In genomic region chr1:29565490-29565889, GRCh38 we compare ENCODE assay signal across 31 cellular contexts.
"Had no signal": no experiment of that assay in that cellular context is flagged by ENCODE, and none has a peak within 500 bp of the region (broad histone marks: within the 10 kb centered on the region; RNA-seq: fewer than 3 reads in every experiment).

No MANE protein-coding gene starts in this region.

- H3K79me2 ChIP-seq: parathyroid adenoma had no signal

- H3K27me3 Mint-ChIP-seq: progenitor cell of endocrine pancreas; stimulated activated memory B cell treated with anti-CD40 and anti-IgM and Interleukin-4, amounts not matched to agents 10 μg/mL and 1 μg/mL and 100 μg/mL, for 72 hours; stimulated activated naive CD8-positive, alpha-beta T cell treated with anti-CD3 and anti-CD28 coated beads, Interleukin-15, amount 100 ng/mL, for 72 hours; type B pancreatic cell had no signal

- H3K27ac ChIP-seq: neural progenitor cell, ovary, parathyroid adenoma, psoas muscle, skin epidermis, spleen, suprapubic skin, testis, tibial artery, transverse colon, upper lobe of right lung, uterus had no signal

- H3K4me1 ChIP-seq: neural progenitor cell, parathyroid adenoma, psoas muscle, spleen, suprapubic skin, testis, tibial artery, transverse colon, upper lobe of right lung, uterus had no signal

- ATAC-seq: natural killer cell; psoas muscle; right cardiac atrium; sciatic nerve; stimulated activated memory B cell treated with anti-CD40 and anti-IgM and Interleukin-4, amounts not matched to agents 10 μg/mL and 1 μg/mL and 100 μg/mL, for 72 hours; stimulated activated naive CD8-positive, alpha-beta T cell treated with anti-CD3 and anti-CD28 coated beads, Interleukin-15, amount 100 ng/mL, for 72 hours; stimulated activated naive CD8-positive, alpha-beta T cell treated with anti-CD3 and anti-CD28 coated beads, Interleukin-15, Interleukin-2, amounts not matched to agents 100 U/mL and 50 U/mL, for 24 hours; upper lobe of right lung had no signal

- H3K36me3 ChIP-seq: neural progenitor cell, ovary, spleen, suprapubic skin, tibial artery, transverse colon, upper lobe of right lung, uterus had no signal

- H3K27me3 ChIP-seq: neural progenitor cell, ovary, spleen, suprapubic skin, testis, transverse colon, upper lobe of right lung, uterus had no signal

- H3K9me3 ChIP-seq: testis had no signal

- H3K4me2 ChIP-seq: neural progenitor cell, smooth muscle cell had no signal

- H3K4me3 Mint-ChIP-seq: natural killer cell; nephron; neural progenitor cell; stimulated activated memory B cell treated with anti-CD40 and anti-IgM and Interleukin-4, amounts not matched to agents 10 μg/mL and 1 μg/mL and 100 μg/mL, for 72 hours; stimulated activated naive CD8-positive, alpha-beta T cell treated with anti-CD3 and anti-CD28 coated beads, Interleukin-15, amount 100 ng/mL, for 72 hours; type B pancreatic cell had no signal

- DNase-seq: natural killer cell; occipital lobe; ovary; posterior cingulate gyrus; psoas muscle; right cardiac atrium; spleen; stimulated activated CD4-positive, alpha-beta T cell treated with anti-CD3 and anti-CD28 coated beads, Interleukin-12 subunit alpha, Interleukin-12 subunit beta, amount 100 ng/mL, for 4 hours; stimulated activated CD4-positive, alpha-beta T cell treated with anti-CD3 and anti-CD28 coated beads, Interleukin-1b, Interleukin-23, amount 100 ng/mL, for 48 hours; stimulated activated CD4-positive, alpha-beta T cell treated with anti-CD3 and anti-CD28 coated beads, Interleukin-4, amount 100 ng/mL, for 1 hour; stimulated activated CD4-positive, alpha-beta T cell treated with anti-CD3 and anti-CD28 coated beads, Interleukin-4, amount 100 ng/mL, for 4 hours; stimulated activated CD8-positive, alpha-beta memory T cell treated with anti-CD3 and anti-CD28 coated beads, Interleukin-4, amount 100 ng/mL, for 48 hours; stimulated activated naive CD4-positive, alpha-beta T cell; stimulated activated naive CD8-positive, alpha-beta T cell treated with anti-CD3 and anti-CD28 coated beads, Interleukin-15, amount 100 ng/mL, for 72 hours; stimulated activated naive CD8-positive, alpha-beta T cell treated with anti-CD3 and anti-CD28 coated beads, Interleukin-15, Interleukin-2, amounts not matched to agents 100 U/mL and 50 U/mL, for 24 hours; substantia nigra; testis; tibial artery; transverse colon; upper lobe of right lung; uterus had no signal

- H3K4me1 Mint-ChIP-seq: natural killer cell; nephron; neural progenitor cell; stimulated activated memory B cell treated with anti-CD40 and anti-IgM and Interleukin-4, amounts not matched to agents 10 μg/mL and 1 μg/mL and 100 μg/mL, for 72 hours; stimulated activated naive CD8-positive, alpha-beta T cell treated with anti-CD3 and anti-CD28 coated beads, Interleukin-15, amount 100 ng/mL, for 72 hours had no signal

- H3K9ac ChIP-seq: neural progenitor cell, parathyroid adenoma had no signal

- H3K27ac Mint-ChIP-seq: natural killer cell; nephron; neural progenitor cell; progenitor cell of endocrine pancreas; stimulated activated memory B cell treated with anti-CD40 and anti-IgM and Interleukin-4, amounts not matched to agents 10 μg/mL and 1 μg/mL and 100 μg/mL, for 72 hours; stimulated activated naive CD8-positive, alpha-beta T cell treated with anti-CD3 and anti-CD28 coated beads, Interleukin-15, amount 100 ng/mL, for 72 hours; type B pancreatic cell had no signal

- H2AFZ ChIP-seq: neural progenitor cell, parathyroid adenoma had no signal

- H3K4me3 ChIP-seq: neural progenitor cell, ovary, psoas muscle, skin epidermis, smooth muscle cell, spleen, suprapubic skin, testis, tibial artery, transverse colon, upper lobe of right lung, uterus had no signal

- H3K36me3 Mint-ChIP-seq: neural progenitor cell; stimulated activated memory B cell treated with anti-CD40 and anti-IgM and Interleukin-4, amounts not matched to agents 10 μg/mL and 1 μg/mL and 100 μg/mL, for 72 hours; type B pancreatic cell had no signal
